11 cellular contexts compared by ENCODE assay signal in the genomic region with DNA sequence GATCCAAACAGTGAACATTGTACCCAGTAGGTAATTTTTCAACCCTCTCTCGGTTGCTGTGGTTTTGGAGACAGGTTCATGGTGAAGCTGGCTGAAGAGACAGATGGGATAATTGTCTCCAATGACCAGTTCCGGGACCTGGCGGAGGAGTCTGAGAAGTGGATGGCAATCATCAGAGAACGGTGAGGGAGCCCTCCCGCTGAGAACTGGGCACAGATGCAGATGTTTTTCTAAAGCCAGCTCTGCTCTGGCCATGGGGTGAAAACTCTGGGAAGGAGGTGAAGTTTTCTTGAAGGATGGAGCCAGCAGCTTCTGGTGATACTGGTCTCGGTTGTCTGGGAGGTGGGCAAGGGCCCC. TPM values are rescaled to one million over a fixed set of nuclear protein-coding genes. Genes with fewer than 3 reads are reported as not detected.
DNase-seq lines count a peak whose midpoint lies in the region; ATAC-seq and TF ChIP-seq lines count a peak whose summit lies in the region.
"Had no signal": no experiment of that assay in that cellular context is flagged by ENCODE, and none has a peak within 500 bp of the region (broad histone marks: within the 10 kb centered on the region; RNA-seq: fewer than 3 reads in every experiment).

No MANE protein-coding gene starts in this region.

- no peak overlapping the region for H3K9ac ChIP-seq in parathyroid adenoma

- no TSS peak for BruUV-seq in A673 (replicated peaks; lab: Mats Ljungman, UMichigan)

- no peaks in the 10 kb centered on the region for H3K9me3 ChIP-seq in A673 (ENCODE audit: low read depth, low read length, poor library complexity, severe bottlenecking)
- no peaks in the 10 kb centered on the region for H3K9me3 ChIP-seq in parathyroid adenoma (ENCODE audit: control insufficient read depth, low read length)

- DNase-seq in A673 (ENCODE audit: low spot score) (no peak), NCI-H1048 (lab: John Stamatoyannopoulos, UW) (no peak)
- DNase-seq: activated effector memory CD4-positive, alpha-beta T cell treated with anti-CD3 and anti-CD28 coated beads, Interleukin-2, amount 50 U/mL, for 16 hours had no signal

- H3K9me3 Mint-ChIP-seq in IgD-negative memory B cell = no peaks in the 10 kb centered on the region
- no peaks in the 10 kb centered on the region for H3K9me3 Mint-ChIP-seq in dendritic cell treated with granulocyte-macrophage colony-stimulating factor and Interleukin-4, amounts not matched to agents 40 ng/mL and 50 ng/mL, for 4 days
- H3K9me3 Mint-ChIP-seq: central memory CD8-positive, alpha-beta T cell had no signal

- peaks cover 15 to 35% (median 22%) of the 10 kb centered on the region in 3 donors for H3K4me1 Mint-ChIP-seq in IgD-negative memory B cell
- peaks cover 89% of the 10 kb centered on the region for H3K4me1 Mint-ChIP-seq in dendritic cell treated with granulocyte-macrophage colony-stimulating factor and Interleukin-4, amounts not matched to agents 40 ng/mL and 50 ng/mL, for 4 days (ENCODE audit: low read depth)

- no peaks in the 10 kb centered on the region for H3K79me2 ChIP-seq in parathyroid adenoma

- no peak overlapping the region for H2AFZ ChIP-seq in parathyroid adenoma

- CTCF ChIA-PET in A673 (lab: Charles Lee) = interaction anchor here (0.6 to 3.6 kb wide), 5 partner anchors 13 to 193 kb away, joined by 3 to 27 read pairs (median 5); partner anchors contain the start of gene TINF2

- ATAC-seq in HG03571 (IDR thresholded peaks at IDR 0.05; ENCODE audit: unreplicated experiment) = no peak
- ATAC-seq in GM21526 (IDR thresholded peaks at IDR 0.05; ENCODE audit: low FRiP score, unreplicated experiment) = no peak
- no peak for ATAC-seq in GM19395 (IDR thresholded peaks at IDR 0.05; ENCODE audit: unreplicated experiment)

- H3K4me3 ChIP-seq in A673 (ENCODE audit: low read depth, low read length, poor library complexity, severe bottlenecking) (no peak overlapping the region), parathyroid adenoma (ENCODE audit: low read depth, low read length) (no peak overlapping the region)

- H3K27ac ChIP-seq in A673 (ENCODE audit: low read depth, low read length, poor library complexity, severe bottlenecking) (peak overlapping the region; percentile 9), parathyroid adenoma (peak overlapping the region; percentile 45)
- H3K27ac ChIP-seq: C4-2B had no signal

- no peak overlapping the region for H3K4me2 ChIP-seq in parathyroid adenoma (ENCODE audit: low read length)

- peaks cover 19% of the 10 kb centered on the region for H3K4me1 ChIP-seq in A673 (ENCODE audit: insufficient read depth, low read length, poor library complexity, severe bottlenecking)
- peaks cover 9% of the 10 kb centered on the region for H3K4me1 ChIP-seq in parathyroid adenoma

- intact Hi-C loops in A673 (cut with micrococcal nuclease; ENCODE audit: unreplicated experiment) = loop anchor here (1.0 to 10.0 kb wide), 2 partner anchors 103 to 421 kb away; no protein-coding TSS in a partner anchor
- intact Hi-C loops in dendritic cell treated with granulocyte-macrophage colony-stimulating factor and Interleukin-4, amounts not matched to agents 40 ng/mL and 50 ng/mL, for 4 days (cut with micrococcal nuclease) = loop anchor here (1.0 kb wide), 1 partner anchor 103 kb away; no protein-coding TSS in a partner anchor

- H3K27me3 Mint-ChIP-seq in IgD-negative memory B cell = no peaks in the 10 kb centered on the region
- no peaks in the 10 kb centered on the region for H3K27me3 Mint-ChIP-seq in dendritic cell treated with granulocyte-macrophage colony-stimulating factor and Interleukin-4, amounts not matched to agents 40 ng/mL and 50 ng/mL, for 4 days
- H3K27me3 Mint-ChIP-seq: central memory CD8-positive, alpha-beta T cell had no signal

- POLR2A ChIA-PET in A673 (lab: Charles Lee; ENCODE audit: low non-redundant PET) = no interaction called here

- H3K27me3 ChIP-seq in A673 (replicated peaks; ENCODE audit: insufficient read depth, low read depth, low read length, poor library complexity) = no peaks in the 10 kb centered on the region
- H3K27me3 ChIP-seq in parathyroid adenoma (ENCODE audit: control insufficient read depth, insufficient read depth, low read length) = no peaks in the 10 kb centered on the region

- peaks cover 3% of the 10 kb centered on the region for H3K36me3 Mint-ChIP-seq in IgD-negative memory B cell
- peaks cover 99% of the 10 kb centered on the region for H3K36me3 Mint-ChIP-seq in dendritic cell treated with granulocyte-macrophage colony-stimulating factor and Interleukin-4, amounts not matched to agents 40 ng/mL and 50 ng/mL, for 4 days (ENCODE audit: low read depth)

- peak overlapping the region in 1 of 4 donors; percentile 19 for H3K4me3 Mint-ChIP-seq in IgD-negative memory B cell
- H3K4me3 Mint-ChIP-seq in dendritic cell treated with granulocyte-macrophage colony-stimulating factor and Interleukin-4, amounts not matched to agents 40 ng/mL and 50 ng/mL, for 4 days = no peak overlapping the region
- H3K4me3 Mint-ChIP-seq: central memory CD8-positive, alpha-beta T cell had no signal

- TF ChIP-seq CTCF in A673 (conservative IDR thresholded peaks at IDR 0.05; ENCODE audit: low read depth, low read length) = no peak
- TF ChIP-seq CTCF in parathyroid adenoma (IDR thresholded peaks at IDR 0.05) = no peak

- H3K36me3 ChIP-seq in A673 (ENCODE audit: insufficient read depth, low read length, poor library complexity, severe bottlenecking) (peaks cover 70% of the 10 kb centered on the region), parathyroid adenoma (ENCODE audit: control insufficient read depth, insufficient read depth, low read length) (no peaks in the 10 kb centered on the region)

- H3K27ac Mint-ChIP-seq in IgD-negative memory B cell = peak overlapping the region in 2 of 3 donors; percentile 63 to 74
- H3K27ac Mint-ChIP-seq in dendritic cell treated with granulocyte-macrophage colony-stimulating factor and Interleukin-4, amounts not matched to agents 40 ng/mL and 50 ng/mL, for 4 days = peak overlapping the region; percentile 7

RNA-seq across cellular contexts. Expression of gene KHNYN, which starts 6.2 kb away (rescaled TPM):
- total RNA-seq in A673 (2021) = 32.7 and 40.3 TPM in 2 replicates
- 26.5 TPM for polyA plus RNA-seq in IgD-negative memory B cell

RNA-seq across cellular contexts. Expression of gene CBLN3, which starts 6.5 kb away (rescaled TPM):
- total RNA-seq in A673 (2021) = 0.80 and 1.4 TPM in 2 replicates
- polyA plus RNA-seq in IgD-negative memory B cell = 2.9 TPM

RNA-seq across cellular contexts. Expression of gene SDR39U1, which starts 6.6 kb away (rescaled TPM):
- total RNA-seq in A673 (2021) = 49.1 and 52.1 TPM in 2 replicates
- 94.0 TPM for polyA plus RNA-seq in IgD-negative memory B cell

RNA-seq across cellular contexts. Expression of gene NYNRIN, which starts 37.2 kb away (rescaled TPM):
- 8.6 and 17.3 TPM in 2 replicates for total RNA-seq in A673 (2021)
- not detected for polyA plus RNA-seq in IgD-negative memory B cell
